In genomic region chr2:192159215-192159614, GRCh38 we compare ENCODE assay signal across 17 cellular contexts. TPM values are rescaled to one million over a fixed set of nuclear protein-coding genes. Genes with fewer than 3 reads are reported as not detected.
DNase-seq lines count a peak whose midpoint lies in the region; ATAC-seq and TF ChIP-seq lines count a peak whose summit lies in the region.
"Had no signal": no experiment of that assay in that cellular context is flagged by ENCODE, and none has a peak within 500 bp of the region (broad histone marks: within the 10 kb centered on the region; RNA-seq: fewer than 3 reads in every experiment).

No MANE protein-coding gene starts in this region.

- no peaks in the 10 kb centered on the region for H3K27me3 ChIP-seq in PC-3 (ENCODE audit: low read length)
- H3K27me3 ChIP-seq: Peyer's patch had no signal

- no peaks in the 10 kb centered on the region for H3K27me3 Mint-ChIP-seq in activated T-cell treated with anti-CD3 and anti-CD28 coated beads, Interleukin-2, amount 50 U/mL, for 72 hours (ENCODE audit: low read depth)
- H3K27me3 Mint-ChIP-seq in dendritic cell treated with granulocyte-macrophage colony-stimulating factor and Interleukin-4, amounts not matched to agents 40 ng/mL and 50 ng/mL, for 4 days, result no peaks in the 10 kb centered on the region
- H3K27me3 Mint-ChIP-seq: CD4-positive, alpha-beta T cell had no signal

- CTCF ChIA-PET in PC-3 (lab: Charles Lee), result interaction anchor here (1.1 kb wide), 1 partner anchor 347 kb away, joined by 4 read pairs; no protein-coding TSS in a partner anchor

- H3F3A ChIP-seq in PC-3 (ENCODE audit: low read length, unreplicated experiment), result no peaks in the 10 kb centered on the region

- H3K9ac ChIP-seq in PC-3 (ENCODE audit: low read length), result no peak overlapping the region

- no peaks in the 10 kb centered on the region for H4K20me1 ChIP-seq in PC-3 (ENCODE audit: low read length)

- H2AFZ ChIP-seq in PC-3 (ENCODE audit: low read length), result no peak overlapping the region

- H3K4me1 ChIP-seq in PC-3 (ENCODE audit: insufficient read depth, low read length), result peaks cover 5% of the 10 kb centered on the region; the same call in 1 of the 2 replicates
- H3K4me1 ChIP-seq: Peyer's patch had no signal

- H3K79me2 ChIP-seq in PC-3 (ENCODE audit: low read length), result no peaks in the 10 kb centered on the region

- no peak overlapping the region for H3K27ac ChIP-seq in PC-3 (ENCODE audit: low read length)
- H3K27ac ChIP-seq in coronary artery, result no peak overlapping the region
- H3K27ac ChIP-seq: HL-60, Peyer's patch had no signal

- peak; percentile 60 to 69 for ATAC-seq in activated T-cell treated with anti-CD3 and anti-CD28 coated beads, Interleukin-2, amount 50 U/mL, for 72 hours (replicated peaks in 1 of 2)
- ATAC-seq in PC-3, result peak; percentile 48

- H3K9me2 ChIP-seq in PC-3 (replicated peaks; ENCODE audit: low read length), result no peaks in the 10 kb centered on the region

- H3K27ac Mint-ChIP-seq in activated T-cell treated with anti-CD3 and anti-CD28 coated beads, Interleukin-2, amount 50 U/mL, for 72 hours, result no peak overlapping the region
- peak overlapping the region; percentile 75 for H3K27ac Mint-ChIP-seq in dendritic cell treated with granulocyte-macrophage colony-stimulating factor and Interleukin-4, amounts not matched to agents 40 ng/mL and 50 ng/mL, for 4 days
- H3K27ac Mint-ChIP-seq: CD4-positive, alpha-beta T cell had no signal

- H3K4me1 Mint-ChIP-seq in activated T-cell treated with anti-CD3 and anti-CD28 coated beads, Interleukin-2, amount 50 U/mL, for 72 hours (ENCODE audit: low read depth), result peaks cover 11% of the 10 kb centered on the region
- peaks cover 37% of the 10 kb centered on the region for H3K4me1 Mint-ChIP-seq in dendritic cell treated with granulocyte-macrophage colony-stimulating factor and Interleukin-4, amounts not matched to agents 40 ng/mL and 50 ng/mL, for 4 days (ENCODE audit: low read depth)

- no peak for DNase-seq in activated T-cell treated with anti-CD3 and anti-CD28 coated beads, Interleukin-2, amount 50 U/mL, for 72 hours
- no peak for DNase-seq in activated T-cell treated with anti-CD3 and anti-CD28 coated beads for 4 hours
- peak; percentile 19 for DNase-seq in PC-3
- DNase-seq in putamen (ENCODE audit: low spot score), result no peak
- DNase-seq in coronary artery (ENCODE audit: low spot score), result no peak
- no peak for DNase-seq in NCI-H510A treated with DMSO at 0.1 percent for 48 hours (lab: John Stamatoyannopoulos, UW)
- DNase-seq: ACHN; Calu3; CD4-positive, alpha-beta T cell; GDM1; KBM-7; NCI-H1048; NCI-H1694; NCI-H774; Peyer's patch had no signal

- POLR2A ChIA-PET in PC-3 (lab: Charles Lee; ENCODE audit: unreplicated experiment), result no interaction called here

- no TSS peak for BruUV-seq in PC-3 (replicated peaks; lab: Mats Ljungman, UMichigan)

- no peak overlapping the region for H3K4me2 ChIP-seq in PC-3 (ENCODE audit: low read length)

- intact Hi-C loops in PC-3 (cut with micrococcal nuclease), result no loop called here
- intact Hi-C loops in dendritic cell treated with granulocyte-macrophage colony-stimulating factor and Interleukin-4, amounts not matched to agents 40 ng/mL and 50 ng/mL, for 4 days (cut with micrococcal nuclease), result no loop called here

- H3K9me3 Mint-ChIP-seq in activated T-cell treated with anti-CD3 and anti-CD28 coated beads, Interleukin-2, amount 50 U/mL, for 72 hours, result no peaks in the 10 kb centered on the region
- H3K9me3 Mint-ChIP-seq in dendritic cell treated with granulocyte-macrophage colony-stimulating factor and Interleukin-4, amounts not matched to agents 40 ng/mL and 50 ng/mL, for 4 days, result no peaks in the 10 kb centered on the region
- H3K9me3 Mint-ChIP-seq: CD4-positive, alpha-beta T cell had no signal

- H3K4me3 ChIP-seq in PC-3 (ENCODE audit: low read length) (no peak overlapping the region), coronary artery (no peak overlapping the region)
- H3K4me3 ChIP-seq: Peyer's patch had no signal

- H3K9me3 ChIP-seq in PC-3 (ENCODE audit: low read length), result no peaks in the 10 kb centered on the region
- H3K9me3 ChIP-seq: Peyer's patch had no signal

- no peaks in the 10 kb centered on the region; the same call in 1 of the 2 replicates for H3K36me3 ChIP-seq in PC-3 (ENCODE audit: low read depth, low read length)
- H3K36me3 ChIP-seq: Peyer's patch had no signal

- TF ChIP-seq CTCF in PC-3 (conservative IDR thresholded peaks at IDR 0.05; ENCODE audit: low read depth, low read length), result no peak
- TF ChIP-seq CTCF in coronary artery (IDR thresholded peaks at IDR 0.05), result no peak

- H3K4me3 Mint-ChIP-seq in activated T-cell treated with anti-CD3 and anti-CD28 coated beads, Interleukin-2, amount 50 U/mL, for 72 hours, result no peak overlapping the region
- no peak overlapping the region for H3K4me3 Mint-ChIP-seq in dendritic cell treated with granulocyte-macrophage colony-stimulating factor and Interleukin-4, amounts not matched to agents 40 ng/mL and 50 ng/mL, for 4 days
- H3K4me3 Mint-ChIP-seq: CD4-positive, alpha-beta T cell had no signal

- H3K36me3 Mint-ChIP-seq in activated T-cell treated with anti-CD3 and anti-CD28 coated beads, Interleukin-2, amount 50 U/mL, for 72 hours (ENCODE audit: insufficient read depth in 2 of 2), result no peaks in the 10 kb centered on the region
- H3K36me3 Mint-ChIP-seq in dendritic cell treated with granulocyte-macrophage colony-stimulating factor and Interleukin-4, amounts not matched to agents 40 ng/mL and 50 ng/mL, for 4 days (ENCODE audit: low read depth), result no peaks in the 10 kb centered on the region

RNA-seq across cellular contexts. Expression of gene TMEFF2, which starts 35.5 kb away (rescaled TPM):
- total RNA-seq in activated T-cell treated with anti-CD3 and anti-CD28 coated beads, Interleukin-2, amount 50 U/mL, for 72 hours, result not detected
- not detected in 2 replicates for total RNA-seq in PC-3 (2014; rRNA removed)
- total RNA-seq: Calu3; CD4-positive, alpha-beta T cell had no signal
